15 cellular contexts compared by ENCODE assay signal in the genomic region with DNA sequence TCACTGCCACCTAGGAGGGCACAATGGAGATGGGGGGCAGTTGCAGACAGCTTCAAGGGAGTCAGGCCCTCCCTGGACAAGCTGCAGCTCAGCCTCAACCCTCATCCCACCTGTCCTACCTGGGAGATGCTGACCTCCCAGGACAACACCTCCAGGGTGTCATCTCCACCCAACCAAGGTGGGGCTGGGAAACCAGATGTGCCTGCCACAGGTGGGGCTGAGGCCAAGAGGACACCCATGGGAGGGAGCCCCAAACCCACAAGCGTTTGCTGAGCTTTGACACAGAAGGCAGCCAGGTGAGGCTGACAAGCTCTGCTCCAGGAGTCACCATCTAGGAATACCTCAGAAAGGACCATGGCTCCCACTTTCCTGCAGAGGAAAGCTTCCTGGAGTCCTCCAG. TPM values are rescaled to one million over a fixed set of nuclear protein-coding genes. Genes with fewer than 3 reads are reported as not detected.
DNase-seq lines count a peak whose midpoint lies in the region; ATAC-seq, FAIRE-seq and TF ChIP-seq lines count a peak whose summit lies in the region.
"Had no signal": no experiment of that assay in that cellular context is flagged by ENCODE, and none has a peak within 500 bp of the region (broad histone marks: within the 10 kb centered on the region; RNA-seq: fewer than 3 reads in every experiment).

No MANE protein-coding gene starts in this region.

- H3K18ac ChIP-seq in mesenchymal stem cell (ENCODE audit: low read depth in 1 of 2, low read length in 2 of 2): peak overlapping the region in 1 of 2 experiments; percentile 62

- no peak overlapping the region for H2BK5ac ChIP-seq in mesenchymal stem cell (ENCODE audit: low read depth, low read length, poor library complexity, severe bottlenecking)

- no peaks in the 10 kb centered on the region for H4K20me1 ChIP-seq in BLaER1
- no peaks in the 10 kb centered on the region for H4K20me1 ChIP-seq in hepatocyte (ENCODE audit: insufficient read depth, poor library complexity, severe bottlenecking)

- peak overlapping the region; percentile 4 for H2BK15ac ChIP-seq in mesenchymal stem cell (ENCODE audit: low read depth, poor library complexity, severe bottlenecking)

- H3K27ac ChIP-seq in BLaER1 (peak overlapping the region; percentile 40), mesenchymal stem cell (ENCODE audit: low read length, poor library complexity, severe bottlenecking) (no peak overlapping the region), small intestine (ENCODE audit: low read depth in 1 of 2, low read length in 1 of 2) (peak overlapping the region; percentile 17 to 18), hepatocyte (no peak overlapping the region)

- no peak overlapping the region for H3K14ac ChIP-seq in mesenchymal stem cell (ENCODE audit: low read length in 2 of 2)

- FAIRE-seq in HTR-8/SVneo (lab: Jason Lieb, UNC) (peak; percentile 70), small intestine (lab: Jason Lieb, UNC) (no peak)
- FAIRE-seq: A204.1, GM19239 had no signal

- peak overlapping the region; percentile 34 for H4K91ac ChIP-seq in mesenchymal stem cell (ENCODE audit: low read length)

- H3K4ac ChIP-seq in mesenchymal stem cell (ENCODE audit: low read depth in 1 of 2, low read length in 2 of 2): peak overlapping the region in 1 of 2 experiments; percentile 1

- H2AK5ac ChIP-seq in mesenchymal stem cell (ENCODE audit: low read length, severe bottlenecking): no peak overlapping the region

- peak overlapping the region; percentile 7 to 42 for H2BK12ac ChIP-seq in mesenchymal stem cell (ENCODE audit: low read length in 2 of 2)

- ATAC-seq in HG03039 (IDR thresholded peaks at IDR 0.05; ENCODE audit: unreplicated experiment): no peak
- ATAC-seq in HG02970 (IDR thresholded peaks at IDR 0.05; ENCODE audit: low FRiP score, unreplicated experiment): no peak

- no peaks in the 10 kb centered on the region for H3K27me3 ChIP-seq in BLaER1
- H3K27me3 ChIP-seq in mesenchymal stem cell (ENCODE audit: control insufficient read depth in 1 of 2, insufficient read depth in 1 of 2, low read length in 2 of 2): no peaks in the 10 kb centered on the region
- no peaks in the 10 kb centered on the region for H3K27me3 ChIP-seq in small intestine (ENCODE audit: control insufficient read depth in 2 of 2, insufficient read depth in 2 of 2, low read length in 2 of 2)
- H3K27me3 ChIP-seq in hepatocyte: no peaks in the 10 kb centered on the region

- H3K4me3 ChIP-seq in BLaER1 (no peak overlapping the region), mesenchymal stem cell (ENCODE audit: insufficient read depth in 1 of 2, low read depth in 1 of 2, low read length in 2 of 2) (no peak overlapping the region), small intestine (ENCODE audit: low read depth in 1 of 2, low read length in 2 of 2) (no peak overlapping the region), hepatocyte (no peak overlapping the region)

- 100% methylated on average over 1 of the region's 1 CpG for WGBS in mesenchymal stem cell
- WGBS in small intestine, 3 donors: 50 to 81% (median 80%) methylated on average over 1 of the region's 1 CpG
- 100% methylated on average over 1 of the region's 1 CpG for WGBS in hepatocyte (ENCODE audit: low lambda C conversion rate, missing lambda C conversion rate)

- no peaks in the 10 kb centered on the region for H3K79me1 ChIP-seq in mesenchymal stem cell (replicated peaks; ENCODE audit: low read length, poor library complexity, severe bottlenecking)

- H3K9me2 ChIP-seq in hepatocyte (replicated peaks; ENCODE audit: insufficient read depth): no peaks in the 10 kb centered on the region

- DNase-seq in HTR-8/SVneo (ENCODE audit: insufficient read length, low spot score) (no peak), mesenchymal stem cell (no peak), small intestine (no peak), hepatocyte (ENCODE audit: low spot score) (no peak)
- DNase-seq: Caco-2; CD8-positive, alpha-beta memory T cell; DMS53; GF-D8; HCEC 1CT; HFFc6 had no signal

- H3K4me1 ChIP-seq in BLaER1 (peaks cover 91% of the 10 kb centered on the region), mesenchymal stem cell (ENCODE audit: control insufficient read depth, insufficient read depth, low read depth, low read length) (peaks cover 13% of the 10 kb centered on the region), small intestine (ENCODE audit: control insufficient read depth in 2 of 2, insufficient read depth in 1 of 2, low read depth in 1 of 2, low read length in 1 of 2) (peaks cover 5% of the 10 kb centered on the region in 2 donors), hepatocyte (ENCODE audit: insufficient read depth) (peaks cover 35% of the 10 kb centered on the region)

- H3K9me3 ChIP-seq in BLaER1 (no peaks in the 10 kb centered on the region), mesenchymal stem cell (ENCODE audit: control insufficient read depth, low read length) (no peaks in the 10 kb centered on the region), small intestine (ENCODE audit: control insufficient read depth, low read depth) (no peaks in the 10 kb centered on the region), hepatocyte (ENCODE audit: low read depth) (no peaks in the 10 kb centered on the region)
- H3K9me3 ChIP-seq: Caco-2 had no signal

- H3K9ac ChIP-seq in BLaER1: no peak overlapping the region
- no peak overlapping the region for H3K9ac ChIP-seq in mesenchymal stem cell (ENCODE audit: low read length)

- H3K79me2 ChIP-seq in hepatocyte: no peaks in the 10 kb centered on the region

- TF ChIP-seq CTCF in hepatocyte (IDR thresholded peaks at IDR 0.05; ENCODE audit: poor library complexity): no peak

- H2AFZ ChIP-seq in mesenchymal stem cell (ENCODE audit: low read depth, low read length): no peak overlapping the region
- H2AFZ ChIP-seq in hepatocyte: no peak overlapping the region

- H2BK120ac ChIP-seq in mesenchymal stem cell (ENCODE audit: low read depth, low read length): peak overlapping the region; percentile 21

- no peak overlapping the region for H4K8ac ChIP-seq in mesenchymal stem cell (ENCODE audit: low read length)

- H3K36me3 ChIP-seq in BLaER1: no peaks in the 10 kb centered on the region
- no peaks in the 10 kb centered on the region for H3K36me3 ChIP-seq in mesenchymal stem cell (ENCODE audit: control insufficient read depth in 1 of 2, insufficient read depth in 2 of 2, low read depth in 1 of 2, low read length in 2 of 2)
- no peaks in the 10 kb centered on the region for H3K36me3 ChIP-seq in small intestine (ENCODE audit: control insufficient read depth in 2 of 2, insufficient read depth in 2 of 2, low read length in 2 of 2)
- no peaks in the 10 kb centered on the region for H3K36me3 ChIP-seq in hepatocyte (replicated peaks; ENCODE audit: insufficient read depth, low read depth)

- peak overlapping the region; percentile 68 for H3K4me2 ChIP-seq in BLaER1
- no peak overlapping the region for H3K4me2 ChIP-seq in mesenchymal stem cell (ENCODE audit: low read length, poor library complexity, severe bottlenecking)
- no peak overlapping the region for H3K4me2 ChIP-seq in hepatocyte

- H3K23ac ChIP-seq in mesenchymal stem cell (ENCODE audit: low read length in 2 of 2): no peak overlapping the region

RNA-seq across cellular contexts. Expression of gene ZFP36L1, which starts 31.5 kb away (rescaled TPM):
- polyA plus RNA-seq in mesenchymal stem cell (2013, experiment 1 of 2): 407 TPM
- 408 TPM for polyA plus RNA-seq in mesenchymal stem cell (2013, experiment 2 of 2)
- 10 to 100 TPM; 27.6 to 70.7 (median 33.1) TPM for polyA plus RNA-seq in small intestine
- total RNA-seq in hepatocyte: 101 and 111 TPM in 2 replicates
- polyA plus RNA-seq in hepatocyte: 345 and 404 TPM in 2 replicates

Comparison
In these comparisons a context has a peak if more than half of its experiments do, and no peak if none do; other contexts are left out.
1. H3K27ac ChIP-seq: peak in BLaER1 (single experiment) and small intestine (2 of 2); none in mesenchymal stem cell (single experiment) and hepatocyte (single experiment).